Comparison of ENCODE assay signal across 13 cellular contexts in genomic region chr21:44064852-44065403, GRCh38. TPM values are rescaled to one million over a fixed set of nuclear protein-coding genes. Genes with fewer than 3 reads are reported as not detected.
DNase-seq lines count a peak whose midpoint lies in the region; ATAC-seq and TF ChIP-seq lines count a peak whose summit lies in the region.
"Had no signal": no experiment of that assay in that cellular context is flagged by ENCODE, and none has a peak within 500 bp of the region (broad histone marks: within the 10 kb centered on the region; RNA-seq: fewer than 3 reads in every experiment).

No MANE protein-coding gene starts in this region.

- peak overlapping the region; percentile 64 for H3K4me3 Mint-ChIP-seq in activated naive CD4-positive, alpha-beta T cell treated with anti-CD3 and anti-CD28 coated beads for 36 hours
- peak overlapping the region; percentile 59 for H3K4me3 Mint-ChIP-seq in activated CD8-positive, alpha-beta T cell treated with anti-CD3 and anti-CD28 coated beads for 36 hours
- H3K4me3 Mint-ChIP-seq in endothelial cell (ENCODE audit: unreplicated experiment) = no peak overlapping the region

- TF ChIP-seq CTCF in activated CD8-positive, alpha-beta T cell treated with anti-CD3 and anti-CD28 coated beads for 36 hours (IDR thresholded peaks at IDR 0.05) = no peak
- no peak for TF ChIP-seq CTCF in endothelial cell (IDR thresholded peaks at IDR 0.05; ENCODE audit: unreplicated experiment)
- TF ChIP-seq CTCF in breast epithelium (IDR thresholded peaks at IDR 0.05) = no peak

- no peaks in the 10 kb centered on the region for H3K9me3 Mint-ChIP-seq in activated naive CD4-positive, alpha-beta T cell treated with anti-CD3 and anti-CD28 coated beads for 36 hours
- H3K9me3 Mint-ChIP-seq in activated CD8-positive, alpha-beta T cell treated with anti-CD3 and anti-CD28 coated beads for 36 hours = no peaks in the 10 kb centered on the region
- H3K9me3 Mint-ChIP-seq in endothelial cell (ENCODE audit: unreplicated experiment) = no peaks in the 10 kb centered on the region

- peak; percentile 59 for ATAC-seq in activated CD8-positive, alpha-beta T cell treated with anti-CD3 and anti-CD28 coated beads for 36 hours
- ATAC-seq: gastrocnemius medialis had no signal

- TF ChIP-seq POLR2A in breast epithelium (IDR thresholded peaks at IDR 0.05) = no peak

- peaks cover 32% of the 10 kb centered on the region for H3K4me1 Mint-ChIP-seq in activated naive CD4-positive, alpha-beta T cell treated with anti-CD3 and anti-CD28 coated beads for 36 hours (ENCODE audit: low read depth)
- peaks cover 46% of the 10 kb centered on the region for H3K4me1 Mint-ChIP-seq in activated CD8-positive, alpha-beta T cell treated with anti-CD3 and anti-CD28 coated beads for 36 hours (ENCODE audit: low read depth)
- H3K4me1 Mint-ChIP-seq in endothelial cell (ENCODE audit: unreplicated experiment) = no peaks in the 10 kb centered on the region

- CTCF ChIA-PET in activated naive CD4-positive, alpha-beta T cell treated with anti-CD3 and anti-CD28 coated beads for 36 hours (lab: Charles Lee) = interaction anchor here (1.6 kb wide), 1 partner anchor 19 kb away, joined by 3 read pairs; no protein-coding TSS in a partner anchor
- CTCF ChIA-PET in activated CD8-positive, alpha-beta T cell treated with anti-CD3 and anti-CD28 coated beads for 36 hours (lab: Charles Lee) = interaction anchor here (1.0 to 1.8 kb wide), 2 partner anchors 10 to 15 kb away, joined by 4 read pairs; no protein-coding TSS in a partner anchor

- peaks cover 23% of the 10 kb centered on the region for H3K36me3 Mint-ChIP-seq in activated naive CD4-positive, alpha-beta T cell treated with anti-CD3 and anti-CD28 coated beads for 36 hours (ENCODE audit: low read depth)
- H3K36me3 Mint-ChIP-seq in activated CD8-positive, alpha-beta T cell treated with anti-CD3 and anti-CD28 coated beads for 36 hours (ENCODE audit: low read depth) = peaks cover 45% of the 10 kb centered on the region
- H3K36me3 Mint-ChIP-seq in endothelial cell (ENCODE audit: low read depth, unreplicated experiment) = peaks cover 32% of the 10 kb centered on the region

- intact Hi-C loops in activated naive CD4-positive, alpha-beta T cell treated with anti-CD3 and anti-CD28 coated beads for 36 hours (cut with micrococcal nuclease) = loop anchor here (1.0 to 2.0 kb wide), 4 partner anchors 18 to 52 kb away; no protein-coding TSS in a partner anchor
- intact Hi-C loops in activated CD8-positive, alpha-beta T cell treated with anti-CD3 and anti-CD28 coated beads for 36 hours (cut with micrococcal nuclease) = loop anchor here (2.0 kb wide), 1 partner anchor 18 kb away; no protein-coding TSS in a partner anchor
- intact Hi-C loops in breast epithelium (cut with DNase I; ENCODE audit: low total_unique reads) = no loop called here

- in situ Hi-C loops in HAP-1 (cut with MboI; ENCODE audit: low sequenced_read_pairs) = no loop called here

- POLR2A ChIA-PET in activated CD8-positive, alpha-beta T cell treated with anti-CD3 and anti-CD28 coated beads for 36 hours (lab: Charles Lee) = interaction anchor here (0.9 to 1.8 kb wide), 6 partner anchors 12 to 52 kb away, joined by 3 to 8 read pairs (median 4); no protein-coding TSS in a partner anchor

- H3K27me3 Mint-ChIP-seq in activated naive CD4-positive, alpha-beta T cell treated with anti-CD3 and anti-CD28 coated beads for 36 hours (ENCODE audit: low read depth) = no peaks in the 10 kb centered on the region
- H3K27me3 Mint-ChIP-seq in activated CD8-positive, alpha-beta T cell treated with anti-CD3 and anti-CD28 coated beads for 36 hours = no peaks in the 10 kb centered on the region
- peaks cover 2% of the 10 kb centered on the region for H3K27me3 Mint-ChIP-seq in endothelial cell (ENCODE audit: unreplicated experiment)

- H3K9me3 ChIP-seq in HAP-1 = no peaks in the 10 kb centered on the region
- H3K9me3 ChIP-seq in breast epithelium = no peaks in the 10 kb centered on the region
- H3K9me3 ChIP-seq: gastrocnemius medialis had no signal

- DNase-seq in activated naive CD4-positive, alpha-beta T cell treated with anti-CD3 and anti-CD28 coated beads for 36 hours = peak; percentile 49
- DNase-seq in activated naive CD4-positive, alpha-beta T cell treated with Interleukin-2 at 50 U/mL for 16 hours = no peak
- peak; percentile 39 for DNase-seq in activated CD8-positive, alpha-beta T cell treated with anti-CD3 and anti-CD28 coated beads for 36 hours
- DNase-seq in endothelial cell (ENCODE audit: low spot score) = no peak
- DNase-seq in HAP-1 (ENCODE audit: low spot score in 2 of 2) = no peak
- DNase-seq in NCI-H2171 treated with DMSO at 0.1 percent for 48 hours (lab: John Stamatoyannopoulos, UW) = no peak
- no peak for DNase-seq in breast epithelium (ENCODE audit: low spot score in 2 of 2)
- DNase-seq: DMS153, gastrocnemius medialis, NCI-H1436 treated with DMSO at 0.1 percent for 48 hours, OCI-M1 had no signal

- H3K27me3 ChIP-seq in HAP-1 (ENCODE audit: low read depth) (no peaks in the 10 kb centered on the region), breast epithelium (no peaks in the 10 kb centered on the region)
- H3K27me3 ChIP-seq: gastrocnemius medialis had no signal

- peak overlapping the region; percentile 94 for H3K27ac Mint-ChIP-seq in activated naive CD4-positive, alpha-beta T cell treated with anti-CD3 and anti-CD28 coated beads for 36 hours
- H3K27ac Mint-ChIP-seq in activated CD8-positive, alpha-beta T cell treated with anti-CD3 and anti-CD28 coated beads for 36 hours = peak overlapping the region; percentile 96
- H3K27ac Mint-ChIP-seq in endothelial cell (ENCODE audit: unreplicated experiment) = peak overlapping the region; percentile 22

- H3K4me3 ChIP-seq in HAP-1 (no peak overlapping the region), breast epithelium (no peak overlapping the region)
- H3K4me3 ChIP-seq: gastrocnemius medialis had no signal

- H3K27ac ChIP-seq in temporal lobe (ENCODE audit: low read depth, low read length) (peak overlapping the region; percentile 37), breast epithelium (no peak overlapping the region)
- H3K27ac ChIP-seq: gastrocnemius medialis, VCaP had no signal

- H3K36me3 ChIP-seq in HAP-1 (replicated peaks) (peaks cover 24% of the 10 kb centered on the region), breast epithelium (no peaks in the 10 kb centered on the region)

- H3K4me1 ChIP-seq in HAP-1 = no peaks in the 10 kb centered on the region
- H3K4me1 ChIP-seq in breast epithelium = no peaks in the 10 kb centered on the region
- H3K4me1 ChIP-seq: gastrocnemius medialis had no signal

RNA-seq across cellular contexts. Expression of gene PWP2, which starts 42.3 kb away (rescaled TPM):
- 10 to 100 TPM; 29.6 to 30.9 TPM for total RNA-seq in activated naive CD4-positive, alpha-beta T cell treated with anti-CD3 and anti-CD28 coated beads for 36 hours
- total RNA-seq in activated CD8-positive, alpha-beta T cell treated with anti-CD3 and anti-CD28 coated beads for 36 hours = 10 to 100 TPM in 1 of 2 experiments, 1 to 10 TPM in 1; 9.3 to 10.1 TPM
- total RNA-seq in endothelial cell (ENCODE audit: unreplicated experiment) = 11.0 TPM
- total RNA-seq in temporal lobe = 9.6 TPM
- 1 to 10 TPM; 5.8 to 9.5 (median 6.9) TPM for total RNA-seq in breast epithelium

RNA-seq across cellular contexts. Expression of gene TRAPPC10, which starts 52.8 kb away (rescaled TPM):
- total RNA-seq in activated naive CD4-positive, alpha-beta T cell treated with anti-CD3 and anti-CD28 coated beads for 36 hours = 10 to 100 TPM; 37.1 to 38.6 TPM
- total RNA-seq in activated CD8-positive, alpha-beta T cell treated with anti-CD3 and anti-CD28 coated beads for 36 hours = 10 to 100 TPM; 44.1 to 45.4 TPM
- 28.4 TPM for total RNA-seq in endothelial cell (ENCODE audit: unreplicated experiment)
- 16.2 TPM for total RNA-seq in temporal lobe
- 10 to 100 TPM; 27.4 to 35.0 (median 31.1) TPM for total RNA-seq in breast epithelium

Comparison
In these comparisons a context has a peak if more than half of its experiments do, and no peak if none do; other contexts are left out.
1. DNase-seq: peak in activated naive CD4-positive, alpha-beta T cell treated with anti-CD3 and anti-CD28 coated beads for 36 hours (single experiment) and activated CD8-positive, alpha-beta T cell treated with anti-CD3 and anti-CD28 coated beads for 36 hours (single experiment); none in activated naive CD4-positive, alpha-beta T cell treated with Interleukin-2 at 50 U/mL for 16 hours (single experiment), endothelial cell (single experiment), HAP-1 (0 of 2), NCI-H2171 treated with DMSO at 0.1 percent for 48 hours (single experiment) and breast epithelium (0 of 2).
2. H3K27ac Mint-ChIP-seq: peak in every context shown above with its lines; median percentile 96 in activated CD8-positive, alpha-beta T cell treated with anti-CD3 and anti-CD28 coated beads for 36 hours; 94 in activated naive CD4-positive, alpha-beta T cell treated with anti-CD3 and anti-CD28 coated beads for 36 hours; 22 in endothelial cell.